In the genomic region with DNA sequence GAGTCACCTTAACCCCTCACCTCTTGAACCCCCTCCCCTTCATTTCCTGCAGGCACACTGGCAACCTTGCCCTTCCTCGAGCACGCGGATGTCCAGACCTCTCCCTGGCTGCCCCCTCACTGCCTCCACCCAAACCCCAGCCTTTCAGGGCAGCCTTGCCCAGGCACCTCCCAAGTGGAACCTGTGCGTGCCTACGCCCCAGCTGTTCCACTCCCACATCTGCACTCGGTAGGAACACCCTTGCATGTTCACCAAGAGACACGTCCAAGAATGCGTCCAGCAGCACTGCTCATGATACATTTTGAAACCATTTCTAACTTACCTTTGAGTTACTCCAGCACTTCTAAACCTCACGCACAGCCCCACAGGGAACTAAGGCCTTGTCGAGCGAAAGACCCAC, we compare ENCODE assay signal across 34 cellular contexts.
"Had no signal": no experiment of that assay in that cellular context is flagged by ENCODE, and none has a peak within 500 bp of the region (broad histone marks: within the 10 kb centered on the region; RNA-seq: fewer than 3 reads in every experiment).

No MANE protein-coding gene starts in this region.

- H3K36me3 Mint-ChIP-seq: activated naive CD4-positive, alpha-beta T cell treated with anti-CD3 and anti-CD28 coated beads, Interleukin-2, amount 50 U/mL, for 24 hours; activated naive CD8-positive, alpha-beta T cell treated with anti-CD3 and anti-CD28 coated beads for 36 hours had no signal

- H3K27me3 Mint-ChIP-seq: activated B cell treated with CpG ODN at 0.5 μM for 24 hours; activated CD8-positive, alpha-beta T cell treated with anti-CD3 and anti-CD28 coated beads for 36 hours; activated naive CD4-positive, alpha-beta T cell treated with anti-CD3 and anti-CD28 coated beads, Interleukin-2, amount 50 U/mL, for 24 hours; activated naive CD8-positive, alpha-beta T cell treated with anti-CD3 and anti-CD28 coated beads for 36 hours; activated naive CD8-positive, alpha-beta T cell treated with anti-CD3 and anti-CD28 coated beads, Interleukin-2, amount 50 U/mL, for 24 hours; T-helper 17 cell had no signal

- DNase-seq: activated B cell treated with CpG ODN at 0.5 μM for 24 hours; activated CD4-positive, alpha-beta T cell treated with anti-CD3 and anti-CD28 coated beads for 48 hours; activated CD4-positive, alpha-beta T cell treated with anti-CD3 and anti-CD28 coated beads, Interleukin-2, amount 50 U/mL, for 1 hour; activated CD4-positive, alpha-beta T cell treated with anti-CD3 and anti-CD28 coated beads, Interleukin-2, amount 50 U/mL, for 48 hours; activated CD8-positive, alpha-beta memory T cell treated with anti-CD3 and anti-CD28 coated beads for 24 hours; activated CD8-positive, alpha-beta memory T cell treated with anti-CD3 and anti-CD28 coated beads, Interleukin-2, amount 50 U/mL, for 4 hours; activated CD8-positive, alpha-beta T cell treated with anti-CD3 and anti-CD28 coated beads for 36 hours; activated gamma-delta T cell treated with Interleukin-2 at 50 U/mL for 16 hours; activated naive CD4-positive, alpha-beta T cell treated with anti-CD3 and anti-CD28 coated beads for 36 hours; activated naive CD8-positive, alpha-beta T cell treated with anti-CD3 and anti-CD28 coated beads for 36 hours; activated naive CD8-positive, alpha-beta T cell treated with anti-CD3 and anti-CD28 coated beads, Interleukin-2, amount 50 U/mL, for 24 hours; activated T-cell treated with anti-CD3 and anti-CD28 coated beads, Interleukin-2, amount 50 U/mL, for 1 hour; activated T-cell treated with anti-CD3 and anti-CD28 coated beads, Interleukin-2, amount 50 U/mL, for 48 hours; adrenal gland; amygdala; aorta; body of pancreas; caudate nucleus; cerebellar nuclear complex; colonic mucosa; effector CD8-positive, alpha-beta T cell; esophagus squamous epithelium; foreskin melanocyte; head of caudate nucleus; T-helper 1 cell; T-helper 17 cell; T1000; WERI-Rb-1 had no signal

- H3K27me3 ChIP-seq: adrenal gland, body of pancreas, colonic mucosa, esophagus squamous epithelium had no signal

- H3K4me3 Mint-ChIP-seq: activated B cell treated with CpG ODN at 0.5 μM for 24 hours; activated CD8-positive, alpha-beta T cell treated with anti-CD3 and anti-CD28 coated beads for 36 hours; activated naive CD4-positive, alpha-beta T cell treated with anti-CD3 and anti-CD28 coated beads for 36 hours; activated naive CD4-positive, alpha-beta T cell treated with anti-CD3 and anti-CD28 coated beads, Interleukin-2, amount 50 U/mL, for 24 hours; activated naive CD8-positive, alpha-beta T cell treated with anti-CD3 and anti-CD28 coated beads for 36 hours; activated naive CD8-positive, alpha-beta T cell treated with anti-CD3 and anti-CD28 coated beads, Interleukin-2, amount 50 U/mL, for 24 hours; activated T-helper 1 cell treated with anti-CD3 and anti-CD28 coated beads, Interleukin-12 subunit alpha, Interleukin-12 subunit beta, Interleukin-2, Interleukin-4 antibody, amounts not matched to agents 30 ng/mL and 10 ng/mL and 1 ng/mL, durations not matched to agents 14 hours and 24 hours and 36 hours; T-helper 17 cell; T-helper 2 cell treated with Interferon-gamma antibody and Interleukin-4, amounts not matched to agents 5 μg/mL and 100 μg/mL, for 36 hours had no signal

- H3K4me3 ChIP-seq: adrenal gland, body of pancreas, colonic mucosa, esophagus squamous epithelium had no signal

- H3K9me3 Mint-ChIP-seq: activated B cell treated with CpG ODN at 0.5 μM for 24 hours; activated CD8-positive, alpha-beta T cell treated with anti-CD3 and anti-CD28 coated beads for 36 hours; activated naive CD4-positive, alpha-beta T cell treated with anti-CD3 and anti-CD28 coated beads for 36 hours; activated naive CD4-positive, alpha-beta T cell treated with anti-CD3 and anti-CD28 coated beads, Interleukin-2, amount 50 U/mL, for 24 hours; activated naive CD8-positive, alpha-beta T cell treated with anti-CD3 and anti-CD28 coated beads for 36 hours; activated naive CD8-positive, alpha-beta T cell treated with anti-CD3 and anti-CD28 coated beads, Interleukin-2, amount 50 U/mL, for 24 hours; activated T-helper 1 cell treated with anti-CD3 and anti-CD28 coated beads, Interleukin-12 subunit alpha, Interleukin-12 subunit beta, Interleukin-2, Interleukin-4 antibody, amounts not matched to agents 30 ng/mL and 10 ng/mL and 1 ng/mL, durations not matched to agents 14 hours and 24 hours and 36 hours; activated T-helper 2 cell treated with anti-CD3 and anti-CD28 coated beads, Interferon-gamma antibody, Interleukin-2, Interleukin-4, amounts not matched to agents 10 μg/mL and 5 μg/mL and 100 μg/mL, durations not matched to agents 14 hours and 24 hours and 36 hours; T-helper 2 cell treated with Interferon-gamma antibody and Interleukin-4, amounts not matched to agents 5 μg/mL and 100 μg/mL, for 36 hours had no signal

- H3K36me3 ChIP-seq: adrenal gland, colonic mucosa, esophagus squamous epithelium, WERI-Rb-1 had no signal

- H3K4me1 Mint-ChIP-seq: activated naive CD4-positive, alpha-beta T cell treated with anti-CD3 and anti-CD28 coated beads, Interleukin-2, amount 50 U/mL, for 24 hours; activated naive CD8-positive, alpha-beta T cell treated with anti-CD3 and anti-CD28 coated beads for 36 hours; activated naive CD8-positive, alpha-beta T cell treated with anti-CD3 and anti-CD28 coated beads, Interleukin-2, amount 50 U/mL, for 24 hours had no signal

- ATAC-seq: activated CD4-positive, CD25-positive, alpha-beta regulatory T cell treated with anti-CD3 and anti-CD28 coated beads, Interleukin-2, amount 50 U/mL, for 24 hours; activated CD8-positive, alpha-beta T cell treated with anti-CD3 and anti-CD28 coated beads for 36 hours; activated naive CD8-positive, alpha-beta T cell treated with anti-CD3 and anti-CD28 coated beads, Interleukin-2, amount 50 U/mL, for 24 hours; body of pancreas; T-helper 17 cell had no signal

- H3K9me3 ChIP-seq: adrenal gland, body of pancreas, colonic mucosa, esophagus squamous epithelium had no signal

- H3K4me1 ChIP-seq: adrenal gland, body of pancreas, colonic mucosa, esophagus squamous epithelium had no signal

- H3K27ac Mint-ChIP-seq: activated B cell treated with CpG ODN at 0.5 μM for 24 hours; activated CD8-positive, alpha-beta T cell treated with anti-CD3 and anti-CD28 coated beads for 36 hours; activated naive CD4-positive, alpha-beta T cell treated with anti-CD3 and anti-CD28 coated beads for 36 hours; activated naive CD4-positive, alpha-beta T cell treated with anti-CD3 and anti-CD28 coated beads, Interleukin-2, amount 50 U/mL, for 24 hours; activated naive CD8-positive, alpha-beta T cell treated with anti-CD3 and anti-CD28 coated beads for 36 hours; activated naive CD8-positive, alpha-beta T cell treated with anti-CD3 and anti-CD28 coated beads, Interleukin-2, amount 50 U/mL, for 24 hours; activated T-helper 1 cell treated with anti-CD3 and anti-CD28 coated beads, Interleukin-12 subunit alpha, Interleukin-12 subunit beta, Interleukin-2, Interleukin-4 antibody, amounts not matched to agents 30 ng/mL and 10 ng/mL and 1 ng/mL, durations not matched to agents 14 hours and 24 hours and 36 hours; activated T-helper 2 cell treated with anti-CD3 and anti-CD28 coated beads, Interferon-gamma antibody, Interleukin-2, Interleukin-4, amounts not matched to agents 10 μg/mL and 5 μg/mL and 100 μg/mL, durations not matched to agents 14 hours and 24 hours and 36 hours; T-helper 17 cell; T-helper 2 cell treated with Interferon-gamma antibody and Interleukin-4, amounts not matched to agents 5 μg/mL and 100 μg/mL, for 36 hours had no signal

- H3K27ac ChIP-seq: adrenal gland, body of pancreas, colonic mucosa, epithelial cell of prostate, esophagus squamous epithelium, WERI-Rb-1 had no signal
